8 cellular contexts compared by ENCODE assay signal in genomic region chr14:22491053-22491452, GRCh38.
DNase-seq lines count a peak whose midpoint lies in the region; ATAC-seq and TF ChIP-seq lines count a peak whose summit lies in the region.
"Not testable (repeated sequence)": the region's sequence is repeated elsewhere in the genome, so short reads cannot be mapped to it uniquely, and the experiment has no call there.

No MANE protein-coding gene starts in this region.

- not testable (repeated sequence) for H3K27me3 Mint-ChIP-seq in T-cell; activated CD8-positive, alpha-beta T cell treated with anti-CD3 and anti-CD28 coated beads for 36 hours; activated naive CD4-positive, alpha-beta T cell treated with anti-CD3 and anti-CD28 coated beads, Interleukin-2, amount 10 ng/mL, durations not matched to agents 7 days and 5 days; effector memory CD8-positive, alpha-beta T cell; naive thymus-derived CD4-positive, alpha-beta T cell

- not testable (repeated sequence) for ATAC-seq in T-cell (replicated peaks in 1 of 4); activated CD8-positive, alpha-beta T cell treated with anti-CD3 and anti-CD28 coated beads for 36 hours; effector memory CD8-positive, alpha-beta T cell (replicated peaks); naive thymus-derived CD4-positive, alpha-beta T cell

- peak overlapping the region; percentile 84 for H3K27ac ChIP-seq in BLaER1
- H3K27ac ChIP-seq in naive thymus-derived CD4-positive, alpha-beta T cell (ENCODE audit: low read depth, low read length), result peak overlapping the region; percentile 90
- H3K27ac ChIP-seq in suprapubic skin, result peak overlapping the region; percentile 73

- peaks cover 27 to 61% (median 27%) of the 10 kb centered on the region in 3 donors for H3K4me1 Mint-ChIP-seq in T-cell
- not testable (repeated sequence) for H3K4me1 Mint-ChIP-seq in activated CD8-positive, alpha-beta T cell treated with anti-CD3 and anti-CD28 coated beads for 36 hours (ENCODE audit: low read depth)
- peaks cover 19% of the 10 kb centered on the region for H3K4me1 Mint-ChIP-seq in activated naive CD4-positive, alpha-beta T cell treated with anti-CD3 and anti-CD28 coated beads, Interleukin-2, amount 10 ng/mL, durations not matched to agents 7 days and 5 days
- peaks cover 0 to 13% of the 10 kb centered on the region in 2 donors for H3K4me1 Mint-ChIP-seq in effector memory CD8-positive, alpha-beta T cell (ENCODE audit: low read depth in 2 of 2)
- peaks cover 5 to 52% (median 12%) of the 10 kb centered on the region in 7 donors for H3K4me1 Mint-ChIP-seq in naive thymus-derived CD4-positive, alpha-beta T cell

- WGBS in suprapubic skin, result 68% methylated on average over 3 of the region's 3 CpGs

- H3K9ac ChIP-seq in BLaER1, result peak overlapping the region; percentile 87

- peaks cover 54% of the 10 kb centered on the region for H3K36me3 Mint-ChIP-seq in T-cell
- peaks cover 90% of the 10 kb centered on the region for H3K36me3 Mint-ChIP-seq in activated CD8-positive, alpha-beta T cell treated with anti-CD3 and anti-CD28 coated beads for 36 hours (ENCODE audit: low read depth)
- H3K36me3 Mint-ChIP-seq in activated naive CD4-positive, alpha-beta T cell treated with anti-CD3 and anti-CD28 coated beads, Interleukin-2, amount 10 ng/mL, durations not matched to agents 7 days and 5 days, result peaks cover 82% of the 10 kb centered on the region
- H3K36me3 Mint-ChIP-seq in effector memory CD8-positive, alpha-beta T cell (ENCODE audit: insufficient read depth), result peaks cover 37% of the 10 kb centered on the region
- H3K36me3 Mint-ChIP-seq in naive thymus-derived CD4-positive, alpha-beta T cell, result peaks cover 0 to 71% (median 37%) of the 10 kb centered on the region in 5 donors

- POLR2A ChIA-PET in T-cell (lab: Charles Lee), result not testable (repeated sequence)
- POLR2A ChIA-PET in activated CD8-positive, alpha-beta T cell treated with anti-CD3 and anti-CD28 coated beads for 36 hours (lab: Charles Lee), result interaction anchor here (0.7 to 33.3 kb wide), 3 partner anchors 20 to 643 kb away, joined by 3 to 684 read pairs (median 575); no protein-coding TSS in a partner anchor
- POLR2A ChIA-PET in naive thymus-derived CD4-positive, alpha-beta T cell (lab: Charles Lee), result interaction anchor here (0.6 to 36.7 kb wide), 6 partner anchors 10 to 638 kb away, joined by 3 to 709 read pairs (median 18); no protein-coding TSS in a partner anchor

- not testable (repeated sequence) for DNase-seq in GM12864 (ENCODE audit: low read depth); T-cell; activated CD8-positive, alpha-beta T cell treated with anti-CD3 and anti-CD28 coated beads for 36 hours; activated naive CD4-positive, alpha-beta T cell treated with anti-CD3 and anti-CD28 coated beads, Interleukin-2, amount 10 ng/mL, durations not matched to agents 7 days and 5 days; effector memory CD8-positive, alpha-beta T cell; naive thymus-derived CD4-positive, alpha-beta T cell; suprapubic skin (ENCODE audit: low spot score in 2 of 2)

- H3K27me3 ChIP-seq in BLaER1; naive thymus-derived CD4-positive, alpha-beta T cell (ENCODE audit: control insufficient read depth in 2 of 2, insufficient read depth in 2 of 2, low read length in 2 of 2); suprapubic skin: not testable (repeated sequence)

- CTCF ChIA-PET in T-cell (lab: Charles Lee), result interaction anchor here in 1 of 2 donors (1.0 kb wide), 1 partner anchor 19 kb away, joined by 3 read pairs; no protein-coding TSS in a partner anchor
- CTCF ChIA-PET in activated CD8-positive, alpha-beta T cell treated with anti-CD3 and anti-CD28 coated beads for 36 hours (lab: Charles Lee); activated naive CD4-positive, alpha-beta T cell treated with anti-CD3 and anti-CD28 coated beads, Interleukin-2, amount 10 ng/mL, durations not matched to agents 7 days and 5 days (lab: Charles Lee): not testable (repeated sequence)
- CTCF ChIA-PET in naive thymus-derived CD4-positive, alpha-beta T cell (lab: Charles Lee), result interaction anchor here (0.7 kb wide), 1 partner anchor 95 kb away, joined by 4 read pairs; no protein-coding TSS in a partner anchor

- intact Hi-C loops in activated CD8-positive, alpha-beta T cell treated with anti-CD3 and anti-CD28 coated beads for 36 hours (cut with micrococcal nuclease), result not testable (repeated sequence)
- intact Hi-C loops in naive thymus-derived CD4-positive, alpha-beta T cell (cut with micrococcal nuclease), result loop anchor here (5.0 to 10.0 kb wide), 6 partner anchors 169 to 624 kb away; no protein-coding TSS in a partner anchor

- not testable (repeated sequence) for TF ChIP-seq CTCF in GM12864 (IDR thresholded peaks at IDR 0.05; ENCODE audit: low read depth, low read length, missing control alignments); activated CD8-positive, alpha-beta T cell treated with anti-CD3 and anti-CD28 coated beads for 36 hours (IDR thresholded peaks at IDR 0.05); suprapubic skin (IDR thresholded peaks at IDR 0.05)

- peaks cover 84% of the 10 kb centered on the region for H3K36me3 ChIP-seq in BLaER1
- H3K36me3 ChIP-seq in naive thymus-derived CD4-positive, alpha-beta T cell (ENCODE audit: control insufficient read depth in 2 of 3, insufficient read depth in 3 of 3, low read length in 3 of 3); suprapubic skin: not testable (repeated sequence)

- H3K4me2 ChIP-seq in BLaER1, result peak overlapping the region; percentile 88

- TF ChIP-seq EP300 in suprapubic skin (IDR thresholded peaks at IDR 0.05), result not testable (repeated sequence)

- H3K4me3 Mint-ChIP-seq in T-cell, result peak overlapping the region; percentile 84 to 87 (median 86)
- peak overlapping the region; percentile 82 for H3K4me3 Mint-ChIP-seq in activated CD8-positive, alpha-beta T cell treated with anti-CD3 and anti-CD28 coated beads for 36 hours
- peak overlapping the region; percentile 84 for H3K4me3 Mint-ChIP-seq in activated naive CD4-positive, alpha-beta T cell treated with anti-CD3 and anti-CD28 coated beads, Interleukin-2, amount 10 ng/mL, durations not matched to agents 7 days and 5 days
- H3K4me3 Mint-ChIP-seq in effector memory CD8-positive, alpha-beta T cell, result peak overlapping the region; percentile 75 to 79
- peak overlapping the region; percentile 79 to 96 (median 89) for H3K4me3 Mint-ChIP-seq in naive thymus-derived CD4-positive, alpha-beta T cell

- peak overlapping the region; percentile 72 for H3K4me3 ChIP-seq in BLaER1
- peak overlapping the region; percentile 48 for H3K4me3 ChIP-seq in GM12864 (ENCODE audit: low read depth, low read length)
- H3K4me3 ChIP-seq in naive thymus-derived CD4-positive, alpha-beta T cell (ENCODE audit: low read length), result peak overlapping the region; percentile 50
- H3K4me3 ChIP-seq in suprapubic skin, result not testable (repeated sequence)

- not testable (repeated sequence) for TF ChIP-seq POLR2A in suprapubic skin (IDR thresholded peaks at IDR 0.05)

- not testable (repeated sequence) for H3K9me3 ChIP-seq in BLaER1; naive thymus-derived CD4-positive, alpha-beta T cell (ENCODE audit: control insufficient read depth in 2 of 3, low read length in 3 of 3); suprapubic skin

- H4K20me1 ChIP-seq in BLaER1, result peaks cover 97% of the 10 kb centered on the region

- peak overlapping the region; percentile 91 to 98 for H3K27ac Mint-ChIP-seq in T-cell
- H3K27ac Mint-ChIP-seq in activated CD8-positive, alpha-beta T cell treated with anti-CD3 and anti-CD28 coated beads for 36 hours, result peak overlapping the region; percentile 92
- peak overlapping the region; percentile 96 for H3K27ac Mint-ChIP-seq in activated naive CD4-positive, alpha-beta T cell treated with anti-CD3 and anti-CD28 coated beads, Interleukin-2, amount 10 ng/mL, durations not matched to agents 7 days and 5 days
- H3K27ac Mint-ChIP-seq in effector memory CD8-positive, alpha-beta T cell, result peak overlapping the region; percentile 51 to 92
- H3K27ac Mint-ChIP-seq in naive thymus-derived CD4-positive, alpha-beta T cell, result peak overlapping the region; percentile 79 to 97 (median 95)

- H3K4me1 ChIP-seq in BLaER1 (peaks cover 97% of the 10 kb centered on the region), suprapubic skin (peaks cover 81% of the 10 kb centered on the region)
- not testable (repeated sequence) for H3K4me1 ChIP-seq in naive thymus-derived CD4-positive, alpha-beta T cell (ENCODE audit: control insufficient read depth in 2 of 2, insufficient read depth in 2 of 2, low read length in 2 of 2)

- H3K9me3 Mint-ChIP-seq in T-cell; activated CD8-positive, alpha-beta T cell treated with anti-CD3 and anti-CD28 coated beads for 36 hours; activated naive CD4-positive, alpha-beta T cell treated with anti-CD3 and anti-CD28 coated beads, Interleukin-2, amount 10 ng/mL, durations not matched to agents 7 days and 5 days; effector memory CD8-positive, alpha-beta T cell; naive thymus-derived CD4-positive, alpha-beta T cell: not testable (repeated sequence)
